ENCODE assay signal across 20 cellular contexts in genomic region chr1:59532102-59532501, GRCh38.
"Had no signal": no experiment of that assay in that cellular context is flagged by ENCODE, and none has a peak within 500 bp of the region (broad histone marks: within the 10 kb centered on the region; RNA-seq: fewer than 3 reads in every experiment).

No MANE protein-coding gene starts in this region.

- DNase-seq: activated CD4-positive, alpha-beta T cell treated with anti-CD3 and anti-CD28 coated beads, Interleukin-2, amount 10 ng/mL, durations not matched to agents 7 days and 5 days; activated CD4-positive, CD25-positive, alpha-beta regulatory T cell; activated CD8-positive, alpha-beta memory T cell treated with anti-CD3 and anti-CD28 coated beads, Interleukin-2, amount 50 U/mL, for 48 hours; activated gamma-delta T cell; activated naive CD8-positive, alpha-beta T cell treated with anti-CD3 and anti-CD28 coated beads for 36 hours; activated T-cell treated with anti-CD3 and anti-CD28 coated beads, Interleukin-2, amount 50 U/mL, for 72 hours; amygdala; body of pancreas; hippocampal formation; kidney; left ventricle myocardium inferior; mucosa of descending colon; naive thymus-derived CD4-positive, alpha-beta T cell; pancreas; stimulated activated CD4-positive, alpha-beta T cell treated with anti-CD3 and anti-CD28 coated beads, Interleukin-1b, Interleukin-23, amount 100 ng/mL, for 48 hours; stomach; testis; upper lobe of left lung had no signal

- ATAC-seq: activated T-cell treated with anti-CD3 and anti-CD28 coated beads, Interleukin-2, amount 50 U/mL, for 72 hours; body of pancreas; esophagus mucosa; mucosa of descending colon; naive thymus-derived CD4-positive, alpha-beta T cell; pancreas had no signal

- H3K4me1 ChIP-seq: body of pancreas, left ventricle myocardium inferior, pancreas, stomach, testis, upper lobe of left lung had no signal

- H3K9me3 ChIP-seq: body of pancreas, left ventricle myocardium inferior, mucosa of descending colon, pancreas, stomach, testis, upper lobe of left lung had no signal

- H3K27me3 ChIP-seq: body of pancreas, pancreas, stomach, testis, upper lobe of left lung had no signal

- H3K36me3 ChIP-seq: left ventricle myocardium inferior, pancreas, stomach, upper lobe of left lung had no signal

- H3K27ac ChIP-seq: body of pancreas, coronary artery, left ventricle myocardium inferior, pancreas, stomach, testis, upper lobe of left lung had no signal

- H3K4me3 ChIP-seq: body of pancreas, coronary artery, left ventricle myocardium inferior, mucosa of descending colon, pancreas, stomach, testis, upper lobe of left lung had no signal
